ENCODE assay signal across 14 cellular contexts in the genomic region with DNA sequence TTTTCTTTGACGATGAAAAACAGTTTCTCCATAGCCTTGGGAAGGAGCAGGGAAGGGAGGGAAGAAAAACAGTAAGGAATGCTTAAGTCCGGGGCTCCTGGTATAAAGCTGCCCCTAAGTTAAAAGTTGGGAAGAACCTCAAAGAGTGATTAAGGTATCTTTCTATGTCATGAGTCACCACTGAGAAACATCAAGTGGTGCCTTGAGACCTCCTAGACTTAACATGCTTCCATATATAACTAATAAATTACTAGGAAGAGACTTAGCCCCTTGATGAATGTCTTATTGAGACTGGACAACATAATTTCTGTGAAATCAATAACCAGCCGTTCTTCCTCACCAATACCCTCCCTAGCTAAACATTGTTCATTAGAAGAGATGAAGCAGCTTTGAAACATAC.
DNase-seq lines count a peak whose midpoint lies in the region; ATAC-seq and TF ChIP-seq lines count a peak whose summit lies in the region.
"Had no signal": no experiment of that assay in that cellular context is flagged by ENCODE, and none has a peak within 500 bp of the region (broad histone marks: within the 10 kb centered on the region; RNA-seq: fewer than 3 reads in every experiment).

No MANE protein-coding gene starts in this region.

- H3K4me1 Mint-ChIP-seq in HFFc6 (ENCODE audit: low read depth), result peaks cover 97% of the 10 kb centered on the region
- H3K4me1 Mint-ChIP-seq: activated CD4-positive, alpha-beta memory T cell treated with anti-CD3 and anti-CD28 coated beads, Interleukin-2, amount 10 ng/mL, durations not matched to agents 7 days and 5 days had no signal

- H3K4me3 ChIP-seq in adipocyte (ENCODE audit: low read length) (peak overlapping the region; percentile 38), A673 (ENCODE audit: low read depth, low read length, poor library complexity, severe bottlenecking) (no peak overlapping the region)

- peak overlapping the region; percentile 38 for H3K4me3 Mint-ChIP-seq in HFFc6
- H3K4me3 Mint-ChIP-seq: activated CD4-positive, alpha-beta memory T cell treated with anti-CD3 and anti-CD28 coated beads, Interleukin-2, amount 10 ng/mL, durations not matched to agents 7 days and 5 days had no signal

- ATAC-seq in GM18909 (IDR thresholded peaks at IDR 0.05; ENCODE audit: poor library complexity, unreplicated experiment), result no peak

- H3K9me3 ChIP-seq in adipocyte (ENCODE audit: control insufficient read depth, low read length), result no peaks in the 10 kb centered on the region
- no peaks in the 10 kb centered on the region for H3K9me3 ChIP-seq in A673 (ENCODE audit: low read depth, low read length, poor library complexity, severe bottlenecking)

- peaks cover 37% of the 10 kb centered on the region for H3K36me3 Mint-ChIP-seq in HFFc6 (ENCODE audit: low read depth)

- H3K27ac ChIP-seq in A673 (ENCODE audit: low read depth, low read length, poor library complexity, severe bottlenecking), result no peak overlapping the region

- CTCF ChIA-PET in A673 (lab: Charles Lee), result no interaction called here

- H3K27me3 Mint-ChIP-seq in HFFc6 (ENCODE audit: insufficient read depth), result no peaks in the 10 kb centered on the region

- H3K27me3 ChIP-seq in adipocyte (replicated peaks; ENCODE audit: control insufficient read depth, insufficient read depth, low read length) (no peaks in the 10 kb centered on the region), A673 (replicated peaks; ENCODE audit: insufficient read depth, low read depth, low read length, poor library complexity) (no peaks in the 10 kb centered on the region)

- H3K36me3 ChIP-seq in adipocyte (ENCODE audit: control insufficient read depth, insufficient read depth, low read length, severe bottlenecking), result no peaks in the 10 kb centered on the region
- no peaks in the 10 kb centered on the region for H3K36me3 ChIP-seq in A673 (ENCODE audit: insufficient read depth, low read length, poor library complexity, severe bottlenecking)

- no peaks in the 10 kb centered on the region; the same call in 1 of the 2 replicates for H3K9me3 Mint-ChIP-seq in HFFc6
- H3K9me3 Mint-ChIP-seq: activated CD4-positive, alpha-beta memory T cell treated with anti-CD3 and anti-CD28 coated beads, Interleukin-2, amount 10 ng/mL, durations not matched to agents 7 days and 5 days had no signal

- H3K4me1 ChIP-seq in adipocyte (ENCODE audit: control insufficient read depth, insufficient read depth, low read length), result peaks cover 44% of the 10 kb centered on the region
- no peaks in the 10 kb centered on the region for H3K4me1 ChIP-seq in A673 (ENCODE audit: insufficient read depth, low read length, poor library complexity, severe bottlenecking)

- H3K9ac ChIP-seq in adipocyte (ENCODE audit: low read length), result peak overlapping the region; percentile 65

- BruUV-seq in A673 (replicated peaks; lab: Mats Ljungman, UMichigan), result no TSS peak

- H3K27ac Mint-ChIP-seq in HFFc6, result peak overlapping the region; percentile 86
- H3K27ac Mint-ChIP-seq: activated CD4-positive, alpha-beta memory T cell treated with anti-CD3 and anti-CD28 coated beads, Interleukin-2, amount 10 ng/mL, durations not matched to agents 7 days and 5 days had no signal

- TF ChIP-seq CTCF in HFFc6 (IDR thresholded peaks at IDR 0.05) (no peak), A673 (conservative IDR thresholded peaks at IDR 0.05; ENCODE audit: low read depth, low read length) (no peak)

- intact Hi-C loops in A673 (cut with micrococcal nuclease; ENCODE audit: unreplicated experiment), result no loop called here

- peak; percentile 68 for DNase-seq in A172 (ENCODE audit: low spot score)
- peak; percentile 51 for DNase-seq in HFFc6
- DNase-seq in adipocyte (ENCODE audit: low read depth), result peak; percentile 17
- peak; percentile 55 for DNase-seq in kidney tubule cell (ENCODE audit: low spot score)
- no peak for DNase-seq in mucosa of gallbladder (ENCODE audit: low spot score)
- no peak for DNase-seq in cerebellum (ENCODE audit: low spot score)
- no peak for DNase-seq in A673 (ENCODE audit: low spot score)
- DNase-seq: activated CD4-positive, alpha-beta memory T cell treated with anti-CD3 and anti-CD28 coated beads, Interleukin-2, amount 10 ng/mL, durations not matched to agents 7 days and 5 days; glutamatergic neuron; midbrain; NCI-H1694; OCI-M1; stimulated activated CD4-positive, alpha-beta T cell treated with anti-CD3 and anti-CD28 coated beads, Interleukin-4, amount 100 ng/mL, for 4 hours had no signal

- POLR2A ChIA-PET in A673 (lab: Charles Lee; ENCODE audit: low non-redundant PET), result no interaction called here

Comparison
In these comparisons a context has a peak if more than half of its experiments do, and no peak if none do; other contexts are left out.
1. DNase-seq: peak in A172 (single experiment), HFFc6 (single experiment), adipocyte (single experiment) and kidney tubule cell (single experiment); none in mucosa of gallbladder (single experiment), cerebellum (single experiment) and A673 (single experiment).